Comparison of ENCODE assay signal across 1 cellular context in genomic region chr20:35171753-35172433, GRCh38.
A peak's percentile ranks its signal among the peaks of the same experiment; 100 is the strongest.
TF ChIP-seq lines count a peak whose summit lies in the region.

PROCR (plus strand) TSS chr20:35172072; CDS start chr20:35172155, 83 bp downstream.

TF ChIP-seq in WTC11, 78 proteins besides CTCF, POLR2A, EP300 and RAD21 (continued from another document):
- TF ChIP-seq CDX4 (CRISPR knock-in tag; IDR thresholded peaks at IDR 0.05; ENCODE audit: borderline replicate concordance) (no peak), ATF1 (CRISPR knock-in tag; IDR thresholded peaks at IDR 0.05) (no peak), ZNF396 (CRISPR knock-in tag; IDR thresholded peaks at IDR 0.05; ENCODE audit: borderline replicate concordance) (no peak), ZNF121 (CRISPR knock-in tag; IDR thresholded peaks at IDR 0.05) (peak; percentile 93), USF2 (CRISPR knock-in tag; IDR thresholded peaks at IDR 0.05) (no peak), ATF3 (CRISPR knock-in tag; conservative IDR thresholded peaks at IDR 0.05) (no peak), MXD4 (CRISPR knock-in tag; IDR thresholded peaks at IDR 0.05; ENCODE audit: borderline replicate concordance) (no peak), FOXP1 (CRISPR knock-in tag; IDR thresholded peaks at IDR 0.05; ENCODE audit: borderline replicate concordance) (no peak), STAT6 (CRISPR knock-in tag; conservative IDR thresholded peaks at IDR 0.05; ENCODE audit: low read depth) (no peak)
